Comparison of ENCODE assay signal across 13 cellular contexts in genomic region chr17:50593321-50593720, GRCh38. TPM values are rescaled to one million over a fixed set of nuclear protein-coding genes. Genes with fewer than 3 reads are reported as not detected.
DNase-seq lines count a peak whose midpoint lies in the region; ATAC-seq and TF ChIP-seq lines count a peak whose summit lies in the region.
"Had no signal": no experiment of that assay in that cellular context is flagged by ENCODE, and none has a peak within 500 bp of the region (broad histone marks: within the 10 kb centered on the region; RNA-seq: fewer than 3 reads in every experiment).

No MANE protein-coding gene starts in this region.

- H3K36me3 Mint-ChIP-seq in endodermal cell (ENCODE audit: low read depth) = no peaks in the 10 kb centered on the region
- no peaks in the 10 kb centered on the region for H3K36me3 Mint-ChIP-seq in CD4-positive, alpha-beta memory T cell

- no peaks in the 10 kb centered on the region for H3K9me3 Mint-ChIP-seq in endodermal cell
- no peaks in the 10 kb centered on the region for H3K9me3 Mint-ChIP-seq in CD4-positive, alpha-beta memory T cell
- H3K9me3 Mint-ChIP-seq: HFFc6 had no signal

- peak overlapping the region; percentile 40 for H3K27ac ChIP-seq in endodermal cell (ENCODE audit: low read depth, low read length)
- H3K27ac ChIP-seq in CD4-positive, alpha-beta memory T cell (ENCODE audit: low read depth, low read length) = no peak overlapping the region
- H3K27ac ChIP-seq: gastroesophageal sphincter had no signal

- peak overlapping the region; percentile 52 for H3K27ac Mint-ChIP-seq in endodermal cell
- no peak overlapping the region for H3K27ac Mint-ChIP-seq in CD4-positive, alpha-beta memory T cell
- H3K27ac Mint-ChIP-seq: HFFc6 had no signal

- POLR2A ChIA-PET in CD4-positive, alpha-beta memory T cell (lab: Charles Lee; ENCODE audit: partially characterized antibody) = no interaction called here

- peaks cover 8% of the 10 kb centered on the region for H3K4me1 ChIP-seq in endodermal cell (ENCODE audit: control insufficient read depth, insufficient read depth, low read length)
- H3K4me1 ChIP-seq in CD4-positive, alpha-beta memory T cell (ENCODE audit: insufficient read depth, low read length) = no peaks in the 10 kb centered on the region

- H3K4me3 ChIP-seq in endodermal cell (ENCODE audit: low read length) = no peak overlapping the region
- no peak overlapping the region for H3K4me3 ChIP-seq in CD4-positive, alpha-beta memory T cell (ENCODE audit: low read length in 2 of 2)
- H3K4me3 ChIP-seq: gastroesophageal sphincter had no signal

- intact Hi-C loops in CD4-positive, alpha-beta memory T cell (cut with micrococcal nuclease) = no loop called here

- peaks cover 4% of the 10 kb centered on the region for H3K27me3 Mint-ChIP-seq in endodermal cell (ENCODE audit: insufficient read depth)
- peaks cover 0 to 8% of the 10 kb centered on the region in 2 donors for H3K27me3 Mint-ChIP-seq in CD4-positive, alpha-beta memory T cell

- CTCF ChIA-PET in CD4-positive, alpha-beta memory T cell (lab: Charles Lee; ENCODE audit: partially characterized antibody) = no interaction called here

- no peak for TF ChIP-seq CTCF in endodermal cell (conservative IDR thresholded peaks at IDR 0.05)

- H3K4me1 Mint-ChIP-seq in endodermal cell = peaks cover 10% of the 10 kb centered on the region
- H3K4me1 Mint-ChIP-seq in CD4-positive, alpha-beta memory T cell = no peaks in the 10 kb centered on the region

- H3K4me3 Mint-ChIP-seq in endodermal cell = no peak overlapping the region
- H3K4me3 Mint-ChIP-seq in CD4-positive, alpha-beta memory T cell = no peak overlapping the region
- H3K4me3 Mint-ChIP-seq: HFFc6 had no signal

- WGBS in endodermal cell (ENCODE audit: insufficient coverage in 1 of 2, insufficient read length in 1 of 2), 2 experiments = 30 to 54% methylated on average over 2 to 10 of the region's 10 CpGs

- H3K36me3 ChIP-seq in endodermal cell (ENCODE audit: control insufficient read depth, insufficient read depth, low read length) = no peaks in the 10 kb centered on the region
- H3K36me3 ChIP-seq in CD4-positive, alpha-beta memory T cell (ENCODE audit: insufficient read depth, low read length) = no peaks in the 10 kb centered on the region
- H3K36me3 ChIP-seq: gastroesophageal sphincter had no signal

- no peaks in the 10 kb centered on the region for H3K9me3 ChIP-seq in endodermal cell (ENCODE audit: control insufficient read depth, low read length)
- H3K9me3 ChIP-seq in CD4-positive, alpha-beta memory T cell (ENCODE audit: control insufficient read depth in 1 of 2, low read length in 2 of 2) = no peaks in the 10 kb centered on the region
- H3K9me3 ChIP-seq: gastroesophageal sphincter had no signal

- DNase-seq in M059J (ENCODE audit: low read depth) = peak; percentile 45
- DNase-seq in NCI-H510A treated with DMSO at 0.1 percent for 48 hours (lab: John Stamatoyannopoulos, UW) = peak; percentile 96
- peak; percentile 89 for DNase-seq in endodermal cell
- peak; percentile 90 for DNase-seq in retina
- no peak for DNase-seq in CD4-positive, alpha-beta memory T cell
- no peak for DNase-seq in T-helper 2 cell
- DNase-seq in superior temporal gyrus (ENCODE audit: extremely low spot score) = no peak
- DNase-seq: DND-41; HFFc6; stimulated activated CD4-positive, alpha-beta T cell treated with anti-CD3 and anti-CD28 coated beads, Interleukin-15, amount 100 ng/mL, for 24 hours; stimulated activated naive CD8-positive, alpha-beta T cell treated with anti-CD3 and anti-CD28 coated beads, Interleukin-15, Interleukin-2, amounts not matched to agents 100 U/mL and 50 U/mL, for 24 hours had no signal

- H3K9ac ChIP-seq in endodermal cell (ENCODE audit: extremely low read depth, low read length, poor library complexity, severe bottlenecking) = no peak overlapping the region

- H3K27me3 ChIP-seq in endodermal cell (ENCODE audit: control insufficient read depth, insufficient read depth, low read length, poor library complexity, severe bottlenecking) = no peaks in the 10 kb centered on the region
- H3K27me3 ChIP-seq in CD4-positive, alpha-beta memory T cell (ENCODE audit: insufficient read depth, low read length) = no peaks in the 10 kb centered on the region
- H3K27me3 ChIP-seq: gastroesophageal sphincter had no signal

- no peak for ATAC-seq in HG03097 (IDR thresholded peaks at IDR 0.05; ENCODE audit: low FRiP score, unreplicated experiment)
- ATAC-seq: gastroesophageal sphincter; stimulated activated naive CD8-positive, alpha-beta T cell treated with anti-CD3 and anti-CD28 coated beads, Interleukin-15, Interleukin-2, amounts not matched to agents 100 U/mL and 50 U/mL, for 24 hours had no signal

RNA-seq across cellular contexts. Expression of gene CACNA1G, which starts 32.8 kb away (rescaled TPM):
- total RNA-seq in M059J (2014; rRNA removed; shearing (Covaris generic)) = 0.15 TPM in 1 of 2 replicates, not detected in the other
- total RNA-seq in endodermal cell = 1 to 10 TPM in 1 of 2 donors, under 1 TPM in 1; 0.84 to 1.1 TPM
- 7.5 TPM for polyA plus RNA-seq in endodermal cell (2013, experiment 1 of 2)
- 6.6 TPM for polyA plus RNA-seq in endodermal cell (2013, experiment 2 of 2)
- total RNA-seq in CD4-positive, alpha-beta memory T cell = not detected
- not detected for polyA plus RNA-seq in CD4-positive, alpha-beta memory T cell

RNA-seq across cellular contexts. Expression of gene ABCC3, which starts 41.4 kb away (rescaled TPM):
- total RNA-seq in M059J (2014; rRNA removed; shearing (Covaris generic)) = 9.3 and 13.3 TPM in 2 replicates
- under 1 TPM; 0.22 to 0.91 TPM for total RNA-seq in endodermal cell
- not detected for polyA plus RNA-seq in endodermal cell (2013, experiment 1 of 2)
- not detected for polyA plus RNA-seq in endodermal cell (2013, experiment 2 of 2)
- total RNA-seq in CD4-positive, alpha-beta memory T cell = 1 to 10 TPM in 1 of 2 experiments, under 1 TPM in 1; 0.86 to 1.6 TPM
- not detected for polyA plus RNA-seq in CD4-positive, alpha-beta memory T cell

RNA-seq across cellular contexts. Expression of gene SPATA20, which starts 46.3 kb away (rescaled TPM):
- 23.1 and 60.5 TPM in 2 replicates for total RNA-seq in M059J (2014; rRNA removed; shearing (Covaris generic))
- 10 to 100 TPM; 40.4 to 40.5 TPM for total RNA-seq in endodermal cell
- 22.2 TPM for polyA plus RNA-seq in endodermal cell (2013, experiment 1 of 2)
- 21.2 TPM for polyA plus RNA-seq in endodermal cell (2013, experiment 2 of 2)
- 10 to 100 TPM; 13.3 to 14.1 TPM for total RNA-seq in CD4-positive, alpha-beta memory T cell
- polyA plus RNA-seq in CD4-positive, alpha-beta memory T cell = 1 to 10 TPM; 5.4 to 7.3 TPM

Comparison
In these comparisons a context has a peak if more than half of its experiments do, and no peak if none do; other contexts are left out.
1. DNase-seq: peak in M059J (single experiment), NCI-H510A treated with DMSO at 0.1 percent for 48 hours (single experiment), endodermal cell (single experiment) and retina (single experiment); none in CD4-positive, alpha-beta memory T cell (0 of 5), T-helper 2 cell (0 of 5) and superior temporal gyrus (single experiment).